ENCODE assay signal across 8 cellular contexts in the genomic region with DNA sequence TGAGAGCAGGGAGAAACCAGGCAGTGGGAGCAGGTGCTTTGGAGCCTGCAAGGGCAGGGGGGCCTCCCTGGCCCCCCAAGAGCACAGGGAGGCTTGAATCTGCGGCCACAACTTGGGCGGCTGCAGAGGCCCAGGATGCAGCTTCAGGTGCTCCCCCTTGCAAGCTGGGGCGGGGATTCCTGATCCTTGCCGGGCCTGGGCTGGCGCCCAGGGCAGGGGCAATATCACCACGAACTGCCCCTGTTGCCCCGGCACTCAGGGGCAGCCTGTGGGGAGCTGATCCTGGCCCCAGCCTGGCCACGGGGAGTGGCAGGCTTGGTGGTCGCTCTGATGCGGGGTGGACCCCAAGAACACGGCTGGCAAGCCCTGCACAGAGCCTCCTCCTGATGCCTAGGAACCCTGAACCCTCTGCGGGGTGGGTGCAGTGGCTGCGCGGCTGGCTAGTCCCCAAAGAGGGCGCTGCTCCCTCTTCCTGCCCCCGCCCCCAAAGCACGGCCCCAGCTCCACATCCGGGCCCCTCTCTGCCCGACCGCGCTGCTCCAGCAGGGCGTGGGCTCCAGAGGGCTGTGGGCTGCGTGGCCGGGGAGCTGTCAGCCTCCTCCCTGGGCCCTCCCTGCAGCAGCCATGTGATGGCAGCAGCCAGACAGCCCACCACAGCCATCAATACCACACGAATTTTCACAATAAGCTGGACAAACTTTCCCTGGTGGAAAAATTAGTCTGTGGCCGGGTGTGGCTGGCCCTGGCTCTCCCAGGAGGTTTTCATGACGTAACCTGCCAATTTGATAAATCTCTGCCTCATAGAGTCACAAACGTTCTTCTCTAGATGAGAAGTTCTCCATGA. TPM values are rescaled to one million over a fixed set of nuclear protein-coding genes. Genes with fewer than 3 reads are reported as not detected.
DNase-seq lines count a peak whose midpoint lies in the region; ATAC-seq and TF ChIP-seq lines count a peak whose summit lies in the region.

No MANE protein-coding gene starts in this region.

- no peaks in the 10 kb centered on the region for H3K9me3 Mint-ChIP-seq in HFFc6

- H3K9ac ChIP-seq in ES-I3 (ENCODE audit: low read depth, low read length): peak overlapping the region; percentile 43; the same call in 1 of the 2 replicates

- DNase-seq in KBM-7: peak; percentile 83
- peak; percentile 23 to 65 (median 53) for DNase-seq in activated CD8-positive, alpha-beta memory T cell treated with anti-CD3 and anti-CD28 coated beads for 48 hours (ENCODE audit: low read depth in 2 of 3, low spot score in 2 of 3)
- peak; percentile 90 for DNase-seq in iPS-NIHi7 (ENCODE audit: extremely low spot score)
- DNase-seq in stimulated activated CD8-positive, alpha-beta memory T cell treated with anti-CD3 and anti-CD28 coated beads, Interleukin-7, amount 100 ng/mL, for 48 hours (ENCODE audit: extremely low read depth in 1 of 2, low read depth in 1 of 2): peak; percentile 59 to 66
- DNase-seq in HFFc6: no peak
- no peak for DNase-seq in COLO829 (ENCODE audit: low spot score)

- H3K4me1 ChIP-seq in ES-I3 (ENCODE audit: insufficient read depth, low read length): peaks cover 6% of the 10 kb centered on the region

- no peak overlapping the region for H3K27ac Mint-ChIP-seq in HFFc6

- no peaks in the 10 kb centered on the region for H3K4me1 Mint-ChIP-seq in HFFc6 (ENCODE audit: low read depth)

- no peak overlapping the region for H3K4me3 Mint-ChIP-seq in HFFc6

- no peaks in the 10 kb centered on the region for H3K36me3 ChIP-seq in ES-I3 (ENCODE audit: insufficient read depth, low read length)

- no peak for ATAC-seq in GM19351 (IDR thresholded peaks at IDR 0.05; ENCODE audit: unreplicated experiment)

- no peak for TF ChIP-seq CTCF in HFFc6 (IDR thresholded peaks at IDR 0.05)

- H3K9me3 ChIP-seq in ES-I3 (ENCODE audit: control insufficient read depth, insufficient read depth, low read length): no peaks in the 10 kb centered on the region

- no peaks in the 10 kb centered on the region for H3K36me3 Mint-ChIP-seq in HFFc6 (ENCODE audit: low read depth)

- in situ Hi-C loops in KBM-7 (cut with MboI; ENCODE audit: low pct_unique_long_range_greater_than_20kb, low sequenced_read_pairs): no loop called here

- H3K27me3 Mint-ChIP-seq in HFFc6 (ENCODE audit: insufficient read depth): peaks cover 12% of the 10 kb centered on the region

RNA-seq across cellular contexts. Expression of gene TNFSF9, which starts 21.0 kb away (rescaled TPM):
- total RNA-seq in HFFc6 (2021; fragmentation: NEBNext Ultra II Directional; extraction: Animal tissue kit (Norgen Biotek cat#: 25700)): 1 to 10 TPM in 4 of 6 experiments, under 1 TPM in 2; 0.57 to 3.7 (median 3.2) TPM

RNA-seq across cellular contexts. Expression of gene CD70, which starts 39.1 kb away (rescaled TPM):
- not detected for total RNA-seq in HFFc6 (2021; fragmentation: NEBNext Ultra II Directional; extraction: Animal tissue kit (Norgen Biotek cat#: 25700))

RNA-seq across cellular contexts. Expression of gene TUBB4A, which starts 49.7 kb away (rescaled TPM):
- total RNA-seq in HFFc6 (2021; fragmentation: NEBNext Ultra II Directional; extraction: Animal tissue kit (Norgen Biotek cat#: 25700)): not detected

Comparison
In these comparisons a context has a peak if more than half of its experiments do, and no peak if none do; other contexts are left out.
1. DNase-seq: peak in KBM-7 (single experiment), activated CD8-positive, alpha-beta memory T cell treated with anti-CD3 and anti-CD28 coated beads for 48 hours (3 of 3), iPS-NIHi7 (single experiment) and stimulated activated CD8-positive, alpha-beta memory T cell treated with anti-CD3 and anti-CD28 coated beads, Interleukin-7, amount 100 ng/mL, for 48 hours (2 of 2); none in HFFc6 (single experiment) and COLO829 (single experiment).